13 cellular contexts compared by ENCODE assay signal in the genomic region with DNA sequence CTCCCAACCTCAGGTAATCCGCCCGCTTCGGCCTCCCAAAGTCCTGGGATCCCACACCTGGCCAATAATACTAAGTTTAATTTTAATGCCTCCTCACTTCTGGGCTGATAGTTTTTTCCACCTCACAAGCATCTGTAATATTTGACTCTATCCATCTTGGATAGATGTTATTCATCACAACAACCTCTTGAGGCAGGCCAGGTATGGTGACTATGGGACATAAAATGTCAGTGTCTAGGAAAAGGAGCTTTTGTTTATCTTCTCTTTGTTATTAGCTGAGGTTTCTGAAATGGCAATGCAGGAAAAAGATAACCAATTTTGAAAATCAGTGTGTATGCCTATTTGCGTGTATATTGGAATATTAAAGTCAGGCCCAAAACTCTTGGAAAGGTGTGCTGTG. TPM values are rescaled to one million over a fixed set of nuclear protein-coding genes. Genes with fewer than 3 reads are reported as not detected.
DNase-seq lines count a peak whose midpoint lies in the region; ATAC-seq and TF ChIP-seq lines count a peak whose summit lies in the region.
"Had no signal": no experiment of that assay in that cellular context is flagged by ENCODE, and none has a peak within 500 bp of the region (broad histone marks: within the 10 kb centered on the region; RNA-seq: fewer than 3 reads in every experiment).

No MANE protein-coding gene starts in this region.

- no peaks in the 10 kb centered on the region for H3K27me3 Mint-ChIP-seq in activated naive CD4-positive, alpha-beta T cell treated with anti-CD3 and anti-CD28 coated beads, Interleukin-2, amount 50 U/mL, for 24 hours
- H3K27me3 Mint-ChIP-seq in WTC11 (ENCODE audit: low read depth) (no peaks in the 10 kb centered on the region; the same call in 1 of the 2 replicates), memory B cell (no peaks in the 10 kb centered on the region), Caco-2 (ENCODE audit: insufficient read depth, unreplicated experiment) (no peaks in the 10 kb centered on the region)
- no peaks in the 10 kb centered on the region for H3K27me3 Mint-ChIP-seq in stimulated activated naive CD8-positive, alpha-beta T cell treated with anti-CD3 and anti-CD28 coated beads, Interleukin-15, amount 100 ng/mL, for 72 hours

- POLR2A ChIA-PET in WTC11 (lab: Charles Lee), result no interaction called here
- POLR2A ChIA-PET in Caco-2 (lab: Charles Lee), result no interaction called here

- intact Hi-C loops in Caco-2 (cut with micrococcal nuclease; ENCODE audit: unreplicated experiment), result no loop called here

- no peaks in the 10 kb centered on the region for H3K27me3 ChIP-seq in Caco-2 (replicated peaks; ENCODE audit: control insufficient read depth, insufficient read depth, low read length)
- H3K27me3 ChIP-seq: gastroesophageal sphincter, pancreas had no signal

- peaks cover 10% of the 10 kb centered on the region for H3K4me1 ChIP-seq in Caco-2

- no TSS peak for BruUV-seq in Caco-2 (replicated peaks; lab: Mats Ljungman, UMichigan)

- ATAC-seq in WTC11, result no peak
- no peak for ATAC-seq in memory B cell (ENCODE audit: low read depth)
- no peak for ATAC-seq in stimulated activated naive CD8-positive, alpha-beta T cell treated with anti-CD3 and anti-CD28 coated beads, Interleukin-15, amount 100 ng/mL, for 72 hours
- ATAC-seq: gastroesophageal sphincter, pancreas had no signal

- no peaks in the 10 kb centered on the region for H3K36me3 Mint-ChIP-seq in activated naive CD4-positive, alpha-beta T cell treated with anti-CD3 and anti-CD28 coated beads, Interleukin-2, amount 50 U/mL, for 24 hours
- H3K36me3 Mint-ChIP-seq in WTC11, result no peaks in the 10 kb centered on the region
- peaks cover 8% of the 10 kb centered on the region for H3K36me3 Mint-ChIP-seq in memory B cell
- no peaks in the 10 kb centered on the region for H3K36me3 Mint-ChIP-seq in Caco-2 (ENCODE audit: insufficient read depth, unreplicated experiment)

- no peak overlapping the region for H3K4me3 ChIP-seq in Caco-2 (ENCODE audit: low read depth, low read length)
- H3K4me3 ChIP-seq: gastroesophageal sphincter, pancreas had no signal

- no peaks in the 10 kb centered on the region for H3K9me3 Mint-ChIP-seq in activated naive CD4-positive, alpha-beta T cell treated with anti-CD3 and anti-CD28 coated beads, Interleukin-2, amount 50 U/mL, for 24 hours
- H3K9me3 Mint-ChIP-seq in WTC11 (0 out of 2 replicates have a peak, but pooled peaks cover 4% of the 10 kb centered on the region), memory B cell (no peaks in the 10 kb centered on the region), Caco-2 (ENCODE audit: unreplicated experiment) (no peaks in the 10 kb centered on the region)
- H3K9me3 Mint-ChIP-seq in stimulated activated naive CD8-positive, alpha-beta T cell treated with anti-CD3 and anti-CD28 coated beads, Interleukin-15, amount 100 ng/mL, for 72 hours, result no peaks in the 10 kb centered on the region

- in situ Hi-C loops in ACHN (cut with HindIII; ENCODE audit: low pct_ligation_motif_present, low pct_unique_long_range_greater_than_20kb, low sequenced_read_pairs), result no loop called here

- CTCF ChIA-PET in WTC11 (lab: Charles Lee), result interaction anchor here (0.6 to 2.1 kb wide), 5 partner anchors 11 to 57 kb away, joined by 3 to 13 read pairs (median 5); partner anchors contain the start of gene GM2A
- CTCF ChIA-PET in Caco-2 (lab: Charles Lee), result interaction anchor here (0.5 to 0.6 kb wide), 2 partner anchors 13 to 183 kb away, joined by 5 to 9 read pairs; no protein-coding TSS in a partner anchor

- peak overlapping the region; percentile 94 for H3K27ac Mint-ChIP-seq in activated naive CD4-positive, alpha-beta T cell treated with anti-CD3 and anti-CD28 coated beads, Interleukin-2, amount 50 U/mL, for 24 hours
- H3K27ac Mint-ChIP-seq in WTC11 (peak overlapping the region; percentile 47; the same call in 1 of the 2 replicates), memory B cell (no peak overlapping the region), Caco-2 (ENCODE audit: unreplicated experiment) (no peak overlapping the region)
- H3K27ac Mint-ChIP-seq in stimulated activated naive CD8-positive, alpha-beta T cell treated with anti-CD3 and anti-CD28 coated beads, Interleukin-15, amount 100 ng/mL, for 72 hours, result peak overlapping the region; percentile 35 to 72

- H3K4me3 Mint-ChIP-seq in activated naive CD4-positive, alpha-beta T cell treated with anti-CD3 and anti-CD28 coated beads, Interleukin-2, amount 50 U/mL, for 24 hours, result peak overlapping the region; percentile 91
- H3K4me3 Mint-ChIP-seq in WTC11, result no peak overlapping the region
- H3K4me3 Mint-ChIP-seq in memory B cell, result peak overlapping the region; percentile 19
- H3K4me3 Mint-ChIP-seq in stimulated activated naive CD8-positive, alpha-beta T cell treated with anti-CD3 and anti-CD28 coated beads, Interleukin-15, amount 100 ng/mL, for 72 hours, result peak overlapping the region; percentile 18 to 50
- H3K4me3 Mint-ChIP-seq in Caco-2 (ENCODE audit: unreplicated experiment), result no peak overlapping the region

- TF ChIP-seq CTCF in WTC11 (IDR thresholded peaks at IDR 0.05), result no peak
- no peak for TF ChIP-seq CTCF in Caco-2 (IDR thresholded peaks at IDR 0.05; ENCODE audit: insufficient read depth in 1 of 2, low read depth in 1 of 2, low read length in 1 of 2, severe bottlenecking in 1 of 2, unreplicated experiment in 1 of 2)

- no peak for DNase-seq in activated naive CD4-positive, alpha-beta T cell treated with Interleukin-2 at 50 U/mL for 16 hours
- DNase-seq in WTC11 (ENCODE audit: low spot score) (no peak), memory B cell (ENCODE audit: low spot score in 2 of 2) (no peak), GDM1 (lab: John Stamatoyannopoulos, UW) (no peak), Caco-2 (no peak), ACHN (no peak)
- DNase-seq in stimulated activated naive CD8-positive, alpha-beta T cell treated with anti-CD3 and anti-CD28 coated beads, Interleukin-15, amount 100 ng/mL, for 72 hours, result no peak
- DNase-seq: activated CD4-positive, CD25-positive, alpha-beta regulatory T cell; HCEC 1CT; NCI-H1417 treated with DMSO at 0.1 percent for 48 hours had no signal

- H3K9me3 ChIP-seq in Caco-2, result no peaks in the 10 kb centered on the region
- H3K9me3 ChIP-seq: gastroesophageal sphincter, pancreas had no signal

- no peaks in the 10 kb centered on the region for H3K36me3 ChIP-seq in Caco-2 (ENCODE audit: control insufficient read depth, insufficient read depth, low read length)
- H3K36me3 ChIP-seq: gastroesophageal sphincter, pancreas had no signal

- H3K4me1 Mint-ChIP-seq in activated naive CD4-positive, alpha-beta T cell treated with anti-CD3 and anti-CD28 coated beads, Interleukin-2, amount 50 U/mL, for 24 hours, result peaks cover 44% of the 10 kb centered on the region
- H3K4me1 Mint-ChIP-seq in WTC11 (peaks cover 25% of the 10 kb centered on the region), memory B cell (peaks cover 44% of the 10 kb centered on the region), Caco-2 (ENCODE audit: low read depth, unreplicated experiment) (no peaks in the 10 kb centered on the region)
- peaks cover 43% of the 10 kb centered on the region for H3K4me1 Mint-ChIP-seq in stimulated activated naive CD8-positive, alpha-beta T cell treated with anti-CD3 and anti-CD28 coated beads, Interleukin-15, amount 100 ng/mL, for 72 hours

TF ChIP-seq in WTC11, 78 proteins besides CTCF, POLR2A, EP300 and RAD21 (continues in another document):
- TF ChIP-seq RORB (CRISPR knock-in tag; IDR thresholded peaks at IDR 0.05), result no peak
- TF ChIP-seq SOX15 (CRISPR knock-in tag; IDR thresholded peaks at IDR 0.05), result no peak
- no peak for TF ChIP-seq ATF2 (CRISPR knock-in tag; IDR thresholded peaks at IDR 0.05; ENCODE audit: borderline replicate concordance, low read depth)
- no peak for TF ChIP-seq ELF4 (CRISPR knock-in tag; IDR thresholded peaks at IDR 0.05; ENCODE audit: low read depth)
- TF ChIP-seq, protein P1, sequence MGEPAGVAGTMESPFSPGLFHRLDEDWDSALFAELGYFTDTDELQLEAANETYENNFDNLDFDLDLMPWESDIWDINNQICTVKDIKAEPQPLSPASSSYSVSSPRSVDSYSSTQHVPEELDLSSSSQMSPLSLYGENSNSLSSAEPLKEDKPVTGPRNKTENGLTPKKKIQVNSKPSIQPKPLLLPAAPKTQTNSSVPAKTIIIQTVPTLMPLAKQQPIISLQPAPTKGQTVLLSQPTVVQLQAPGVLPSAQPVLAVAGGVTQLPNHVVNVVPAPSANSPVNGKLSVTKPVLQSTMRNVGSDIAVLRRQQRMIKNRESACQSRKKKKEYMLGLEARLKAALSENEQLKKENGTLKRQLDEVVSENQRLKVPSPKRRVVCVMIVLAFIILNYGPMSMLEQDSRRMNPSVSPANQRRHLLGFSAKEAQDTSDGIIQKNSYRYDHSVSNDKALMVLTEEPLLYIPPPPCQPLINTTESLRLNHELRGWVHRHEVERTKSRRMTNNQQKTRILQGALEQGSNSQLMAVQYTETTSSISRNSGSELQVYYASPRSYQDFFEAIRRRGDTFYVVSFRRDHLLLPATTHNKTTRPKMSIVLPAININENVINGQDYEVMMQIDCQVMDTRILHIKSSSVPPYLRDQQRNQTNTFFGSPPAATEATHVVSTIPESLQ (CRISPR knock-in tag; IDR thresholded peaks at IDR 0.05), result no peak

RNA-seq across cellular contexts. Expression of gene CCDC69, which starts 1.2 kb away (rescaled TPM):
- total RNA-seq in WTC11 (2021) (8.2 to 12.4 TPM (median 8.6 TPM) in 3 replicates), Caco-2 (2022) (5.1 TPM in 2 replicates)

RNA-seq across cellular contexts. Expression of gene GM2A, which starts 27.9 kb away (rescaled TPM):
- total RNA-seq in WTC11 (2021), result 33.1 to 36.2 TPM (median 33.2 TPM) in 3 replicates
- 27.6 and 28.0 TPM in 2 replicates for total RNA-seq in Caco-2 (2022)

Comparison
In these comparisons a context has a peak if more than half of its experiments do, and no peak if none do; other contexts are left out.
1. H3K27ac Mint-ChIP-seq: peak in activated naive CD4-positive, alpha-beta T cell treated with anti-CD3 and anti-CD28 coated beads, Interleukin-2, amount 50 U/mL, for 24 hours (single experiment), WTC11 (single experiment) and stimulated activated naive CD8-positive, alpha-beta T cell treated with anti-CD3 and anti-CD28 coated beads, Interleukin-15, amount 100 ng/mL, for 72 hours (2 of 2); none in memory B cell (single experiment) and Caco-2 (single experiment).
2. H3K4me3 Mint-ChIP-seq: peak in activated naive CD4-positive, alpha-beta T cell treated with anti-CD3 and anti-CD28 coated beads, Interleukin-2, amount 50 U/mL, for 24 hours (single experiment), memory B cell (single experiment) and stimulated activated naive CD8-positive, alpha-beta T cell treated with anti-CD3 and anti-CD28 coated beads, Interleukin-15, amount 100 ng/mL, for 72 hours (2 of 2); none in WTC11 (single experiment) and Caco-2 (single experiment).